ENCODE assay signal across 26 cellular contexts in genomic region chr2:9156483-9156882, GRCh38. TPM values are rescaled to one million over a fixed set of nuclear protein-coding genes. Genes with fewer than 3 reads are reported as not detected.
"Had no signal": no experiment of that assay in that cellular context is flagged by ENCODE, and none has a peak within 500 bp of the region (broad histone marks: within the 10 kb centered on the region; RNA-seq: fewer than 3 reads in every experiment).

No MANE protein-coding gene starts in this region.

- H3K4me2 ChIP-seq: smooth muscle cell had no signal

- ATAC-seq: left ventricle myocardium superior; lower lobe of right lung; mucosa of descending colon; natural killer cell treated with Interleukin-12 subunit alpha and Interleukin-12 subunit beta and Interleukin-15 and Interleukin-18, amount 100 ng/mL, for 72 hours; pancreas; sciatic nerve; stimulated activated effector memory CD8-positive, alpha-beta T cell treated with anti-CD3 and anti-CD28 coated beads, Interleukin-12 subunit alpha, Interleukin-12 subunit beta, amount 100 ng/mL, for 72 hours; stimulated activated naive CD8-positive, alpha-beta T cell treated with anti-CD3 and anti-CD28 coated beads, Interleukin-15, Interleukin-2, amounts not matched to agents 100 U/mL and 50 U/mL, for 24 hours had no signal

- H3K4me3 ChIP-seq: coronary artery, esophagus squamous epithelium, lower lobe of right lung, mucosa of descending colon, pancreas, smooth muscle cell, testis, tibial artery, upper lobe of left lung, uterus had no signal

- H3K36me3 ChIP-seq: esophagus squamous epithelium, lower lobe of right lung, neutrophil, pancreas, tibial artery, upper lobe of left lung, uterus had no signal

- H3K4me1 ChIP-seq: pancreas, testis, uterus had no signal

- DNase-seq: dermis blood vessel endothelial cell; effector memory CD4-positive, alpha-beta T cell; esophagus squamous epithelium; hypothalamus; left ventricle myocardium superior; lower lobe of right lung; mucosa of descending colon; naive B cell; pancreas; stimulated activated CD4-positive, alpha-beta T cell treated with anti-CD3 and anti-CD28 coated beads, Interleukin-2, amount 100 ng/mL, for 24 hours; stimulated activated CD4-positive, alpha-beta T cell treated with anti-CD3 and anti-CD28 coated beads, Interleukin-4, amount 100 ng/mL, for 24 hours; stimulated activated naive CD8-positive, alpha-beta T cell treated with anti-CD3 and anti-CD28 coated beads, Interleukin-15, Interleukin-2, amounts not matched to agents 100 U/mL and 50 U/mL, for 24 hours; substantia nigra; testis; tibial artery; upper lobe of left lung; uterus had no signal

- H3K27me3 ChIP-seq: neutrophil, pancreas, testis, tibial artery, upper lobe of left lung, uterus had no signal

- H3K27ac ChIP-seq: coronary artery, esophagus squamous epithelium, lower lobe of right lung, neutrophil, pancreas, testis, tibial artery, upper lobe of left lung, uterus had no signal

- FAIRE-seq: endothelial cell of umbilical vein, frontal cortex, keratinocyte, pancreas had no signal

- H3K9me3 ChIP-seq: esophagus squamous epithelium, lower lobe of right lung, mucosa of descending colon, neutrophil, pancreas, testis, tibial artery, upper lobe of left lung, uterus had no signal

RNA-seq across cellular contexts. Expression of gene ASAP2, which starts 50.1 kb away (rescaled TPM):
- total RNA-seq: natural killer cell treated with Interleukin-12 subunit alpha and Interleukin-12 subunit beta and Interleukin-15 and Interleukin-18, amount 100 ng/mL, for 72 hours had no signal
